Comparison of ENCODE assay signal across 19 cellular contexts in genomic region chr1:39328110-39328509, GRCh38.
DNase-seq lines count a peak whose midpoint lies in the region; ATAC-seq and TF ChIP-seq lines count a peak whose summit lies in the region.
"Had no signal": no experiment of that assay in that cellular context is flagged by ENCODE, and none has a peak within 500 bp of the region (broad histone marks: within the 10 kb centered on the region; RNA-seq: fewer than 3 reads in every experiment).

No MANE protein-coding gene starts in this region.

- no peaks in the 10 kb centered on the region for H3K27me3 Mint-ChIP-seq in CD8-positive, alpha-beta memory T cell
- H3K27me3 Mint-ChIP-seq in T-helper 2 cell treated with Interferon-gamma antibody and Interleukin-4, amounts not matched to agents 5 μg/mL and 100 μg/mL, for 36 hours (ENCODE audit: low read depth) = no peaks in the 10 kb centered on the region

- no peaks in the 10 kb centered on the region for H3K9me3 ChIP-seq in CD8-positive, alpha-beta memory T cell (ENCODE audit: low read length)
- H3K9me3 ChIP-seq in esophagus squamous epithelium (no peaks in the 10 kb centered on the region), spleen (no peaks in the 10 kb centered on the region)
- H3K9me3 ChIP-seq: upper lobe of right lung had no signal

- no peak for TF ChIP-seq POLR2A in esophagus squamous epithelium (IDR thresholded peaks at IDR 0.05)
- no peak for TF ChIP-seq POLR2A in spleen (IDR thresholded peaks at IDR 0.05)

- no peak overlapping the region for H3K27ac ChIP-seq in CD8-positive, alpha-beta memory T cell (ENCODE audit: low read depth, low read length)
- H3K27ac ChIP-seq in esophagus squamous epithelium (peak overlapping the region in 3 of 4 donors; percentile 53 to 64 (median 56)), spleen (peak overlapping the region in 7 of 8 donors; percentile 10 to 67 (median 58))
- H3K27ac ChIP-seq: RWPE1, upper lobe of right lung had no signal

- 50 to 71% methylated on average over 1 of the region's 1 CpG for WGBS in esophagus squamous epithelium, 2 donors
- 57 to 79% (median 74%) methylated on average over 1 of the region's 1 CpG for WGBS in spleen, 5 donors

- POLR2A ChIA-PET in CD8-positive, alpha-beta memory T cell (lab: Charles Lee) = no interaction called here

- no peak for TF ChIP-seq CTCF in esophagus squamous epithelium (IDR thresholded peaks at IDR 0.05)
- TF ChIP-seq CTCF in spleen (IDR thresholded peaks at IDR 0.05 in 8 of 11, conservative IDR thresholded peaks at IDR 0.05 in 3 of 11) = no peak

- H3K4me3 ChIP-seq in CD8-positive, alpha-beta memory T cell (ENCODE audit: low read length) = peak overlapping the region; percentile 30
- no peak overlapping the region for H3K4me3 ChIP-seq in esophagus squamous epithelium
- peak overlapping the region in 2 of 8 donors; percentile 8 to 30 for H3K4me3 ChIP-seq in spleen
- H3K4me3 ChIP-seq: upper lobe of right lung had no signal

- DNase-seq in CD8-positive, alpha-beta memory T cell = peak in 1 of 5 donors; percentile 26
- no peak for DNase-seq in T-helper 2 cell treated with Interferon-gamma antibody and Interleukin-4, amounts not matched to agents 5 μg/mL and 100 μg/mL, for 36 hours (ENCODE audit: low spot score)
- DNase-seq in esophagus squamous epithelium (lab: John Stamatoyannopoulos, UW) (no peak), spleen (no peak), amygdala (lab: John Stamatoyannopoulos, UW) (no peak), amniotic stem cell (lab: John Stamatoyannopoulos, UW) (no peak)
- no peak for DNase-seq in stimulated activated CD4-positive, alpha-beta T cell treated with anti-CD3 and anti-CD28 coated beads, Interleukin-4, amount 100 ng/mL, for 24 hours
- DNase-seq: activated effector memory CD4-positive, alpha-beta T cell treated with anti-CD3 and anti-CD28 coated beads, Interleukin-2, amount 50 U/mL, for 16 hours; AML-193; DMS79 treated with DMSO at 0.1 percent for 48 hours; left ventricle myocardium superior; NCI-H1048; NCI-H2171; nephron progenitor cell; upper lobe of right lung had no signal

- H3K36me3 Mint-ChIP-seq in CD8-positive, alpha-beta memory T cell = peaks cover 4 to 70% (median 26%) of the 10 kb centered on the region in 3 donors
- peaks cover 54% of the 10 kb centered on the region for H3K36me3 Mint-ChIP-seq in T-helper 2 cell treated with Interferon-gamma antibody and Interleukin-4, amounts not matched to agents 5 μg/mL and 100 μg/mL, for 36 hours (ENCODE audit: low read depth)

- H3K36me3 ChIP-seq in CD8-positive, alpha-beta memory T cell (ENCODE audit: insufficient read depth, low read length) = peaks cover 76% of the 10 kb centered on the region
- peaks cover 7 to 100% (median 18%) of the 10 kb centered on the region in 3 donors for H3K36me3 ChIP-seq in esophagus squamous epithelium
- H3K36me3 ChIP-seq in spleen = peaks cover 0 to 100% (median 85%) of the 10 kb centered on the region in 6 donors

- no peak for ATAC-seq in HG02885 (IDR thresholded peaks at IDR 0.05; ENCODE audit: poor library complexity, unreplicated experiment)
- ATAC-seq: activated CD4-positive, CD25-positive, alpha-beta regulatory T cell treated with anti-CD3 and anti-CD28 coated beads, Interleukin-2, amount 50 U/mL, for 24 hours; HepG2; left ventricle myocardium superior; upper lobe of right lung had no signal

- CTCF ChIA-PET in CD8-positive, alpha-beta memory T cell (lab: Charles Lee) = interaction anchor here (1.6 kb wide), 1 partner anchor 34 kb away, joined by 4 read pairs; no protein-coding TSS in a partner anchor

- intact Hi-C loops in esophagus squamous epithelium (cut with DNase I) = no loop called here
- intact Hi-C loops in spleen (cut with DNase I; ENCODE audit: low total_unique reads) = no loop called here

- H3K9me3 Mint-ChIP-seq in CD8-positive, alpha-beta memory T cell = no peaks in the 10 kb centered on the region
- H3K9me3 Mint-ChIP-seq in T-helper 2 cell treated with Interferon-gamma antibody and Interleukin-4, amounts not matched to agents 5 μg/mL and 100 μg/mL, for 36 hours = no peaks in the 10 kb centered on the region
- H3K9me3 Mint-ChIP-seq: nephron progenitor cell had no signal

- peak overlapping the region in 7 of 8 donors; percentile 43 to 88 (median 76) for H3K27ac Mint-ChIP-seq in CD8-positive, alpha-beta memory T cell
- H3K27ac Mint-ChIP-seq in T-helper 2 cell treated with Interferon-gamma antibody and Interleukin-4, amounts not matched to agents 5 μg/mL and 100 μg/mL, for 36 hours = peak overlapping the region; percentile 54
- H3K27ac Mint-ChIP-seq: nephron progenitor cell had no signal

- H3K27me3 ChIP-seq in CD8-positive, alpha-beta memory T cell (ENCODE audit: insufficient read depth, low read length, poor library complexity, severe bottlenecking) = no peaks in the 10 kb centered on the region
- H3K27me3 ChIP-seq in esophagus squamous epithelium (no peaks in the 10 kb centered on the region), spleen (replicated peaks in 1 of 7) (no peaks in the 10 kb centered on the region)
- H3K27me3 ChIP-seq: upper lobe of right lung had no signal

- H3K4me3 Mint-ChIP-seq in CD8-positive, alpha-beta memory T cell = peak overlapping the region; percentile 68 to 86 (median 77)
- peak overlapping the region; percentile 76 for H3K4me3 Mint-ChIP-seq in T-helper 2 cell treated with Interferon-gamma antibody and Interleukin-4, amounts not matched to agents 5 μg/mL and 100 μg/mL, for 36 hours
- H3K4me3 Mint-ChIP-seq: nephron progenitor cell had no signal

- H3K4me1 Mint-ChIP-seq in CD8-positive, alpha-beta memory T cell = peaks cover 56 to 63% (median 62%) of the 10 kb centered on the region in 3 donors
- H3K4me1 Mint-ChIP-seq in T-helper 2 cell treated with Interferon-gamma antibody and Interleukin-4, amounts not matched to agents 5 μg/mL and 100 μg/mL, for 36 hours (ENCODE audit: low read depth) = peaks cover 21% of the 10 kb centered on the region
- H3K4me1 Mint-ChIP-seq: nephron progenitor cell had no signal

- peaks cover 12% of the 10 kb centered on the region for H3K4me1 ChIP-seq in CD8-positive, alpha-beta memory T cell (ENCODE audit: insufficient read depth, low read length)
- H3K4me1 ChIP-seq in esophagus squamous epithelium = no peaks in the 10 kb centered on the region
- H3K4me1 ChIP-seq in spleen = peaks cover 0 to 57% (median 2%) of the 10 kb centered on the region in 6 donors
- H3K4me1 ChIP-seq: upper lobe of right lung had no signal
